8 cellular contexts compared by ENCODE assay signal in the genomic region with DNA sequence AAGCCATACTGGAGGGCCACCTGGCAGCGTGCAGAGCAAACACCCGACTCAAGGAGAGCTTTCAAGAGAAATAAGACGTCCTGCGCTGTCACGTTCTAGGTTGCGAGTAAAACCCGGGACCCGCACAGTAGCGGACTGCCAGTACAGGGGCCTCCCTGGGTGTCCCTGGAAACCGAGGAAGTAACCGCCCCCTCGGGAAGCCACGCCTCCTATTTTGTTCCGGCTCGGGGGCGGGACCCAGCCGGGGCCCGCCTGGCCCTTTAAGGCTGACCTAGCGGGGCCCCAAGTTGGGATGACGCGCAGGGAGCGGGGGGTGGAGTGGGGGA. TPM values are rescaled to one million over a fixed set of nuclear protein-coding genes. Genes with fewer than 3 reads are reported as not detected.
A peak's percentile ranks its signal among the peaks of the same experiment; 100 is the strongest.
DNase-seq lines count a peak whose midpoint lies in the region; ATAC-seq, FAIRE-seq and TF ChIP-seq lines count a peak whose summit lies in the region.

No MANE protein-coding gene starts in this region.

- peak overlapping the region; percentile 94 for H2AFZ ChIP-seq in mammary epithelial cell (ENCODE audit: low read depth, low read length)

- H3K9ac ChIP-seq in mammary epithelial cell (ENCODE audit: insufficient read depth, low read length) = no peak overlapping the region

- whole genome bisulfite sequencing in A549 (ENCODE audit: missing lambda C conversion rate) = no CpG with 5 or more reads among the region's 22 CpGs
- 0% methylated on average over 7 of the region's 22 CpGs for WGBS in mammary epithelial cell (ENCODE audit: low coverage, missing lambda C conversion rate)

- POLR2A ChIA-PET in A549 (lab: Yijun Ruan, JAX) = interaction anchor here (0.6 to 2.3 kb wide), 4 partner anchors 16 to 883 kb away, joined by 3 to 12 read pairs (median 4); partner anchors contain the start of gene HEMK1

- H3K4me1 ChIP-seq in A549 (peaks cover 6% of the 10 kb centered on the region; the same call in 1 of the 3 replicates), mammary epithelial cell (ENCODE audit: insufficient read depth, low read length) (peaks cover 36% of the 10 kb centered on the region)

- peak; percentile 67 to 80 for ATAC-seq in A549
- peak; percentile 59 for ATAC-seq in GM18520 (IDR thresholded peaks at IDR 0.05; ENCODE audit: unreplicated experiment)
- ATAC-seq in HG03045 (IDR thresholded peaks at IDR 0.05; ENCODE audit: unreplicated experiment) = peak; percentile 66

- no peaks in the 10 kb centered on the region for H4K20me1 ChIP-seq in mammary epithelial cell (ENCODE audit: insufficient read depth, low read length)

- H3K4me3 ChIP-seq in A549 = peak overlapping the region; percentile 90
- H3K4me3 ChIP-seq in WERI-Rb-1 (ENCODE audit: low read depth, low read length) = peak overlapping the region; percentile 45
- H3K4me3 ChIP-seq in mammary epithelial cell (replicated peaks in 1 of 3; ENCODE audit: insufficient read depth in 1 of 3, low read depth in 2 of 3, low read length in 3 of 3) = peak overlapping the region; percentile 50 to 59 (median 53)

- H3K4me2 ChIP-seq in A549 = peak overlapping the region; percentile 86
- peak overlapping the region; percentile 84 for H3K4me2 ChIP-seq in mammary epithelial cell (ENCODE audit: insufficient read depth, low read depth, low read length)

- H3K27ac ChIP-seq in A549 (peak overlapping the region in 1 of 2 experiments; percentile 91; a peak in 4 of 6 replicates), WERI-Rb-1 (no peak overlapping the region), mammary epithelial cell (ENCODE audit: insufficient read depth, low read depth, low read length) (no peak overlapping the region)

- in situ Hi-C loops in mammary epithelial cell (cut with MboI; ENCODE audit: low sequenced_read_pairs in 2 of 2) = loop anchor here (10.0 kb wide), 2 partner anchors 758 to 768 kb away; partner anchors contain the start of gene MANF (in 1 of the 2)

- H3K79me2 ChIP-seq in mammary epithelial cell (ENCODE audit: insufficient read depth, low read length) = peaks cover 43% of the 10 kb centered on the region

- FAIRE-seq in A549 (lab: Jason Lieb, UNC) = no peak

- no TSS peak for BruUV-seq in mammary epithelial cell (replicated peaks; lab: Mats Ljungman, UMichigan)

- TF ChIP-seq CTCF in A549 (IDR thresholded peaks at IDR 0.05) (no peak), WERI-Rb-1 (IDR thresholded peaks at IDR 0.05; ENCODE audit: low read depth, low read length) (no peak), mammary epithelial cell (conservative IDR thresholded peaks at IDR 0.05 in 1 of 2, IDR thresholded peaks at IDR 0.05 in 1 of 2; ENCODE audit: extremely low read depth in 1 of 2, insufficient read depth in 1 of 2, low read depth in 1 of 2, low read length in 2 of 2) (no peak)

- intact Hi-C loops in mammary epithelial cell (cut with micrococcal nuclease) = loop anchor here (1.0 to 10.0 kb wide), 10 partner anchors 36 to 1058 kb away; partner anchors contain the start of gene TEX264

- peaks cover 2% of the 10 kb centered on the region for H3K36me3 ChIP-seq in WERI-Rb-1
- no peaks in the 10 kb centered on the region for H3K36me3 ChIP-seq in mammary epithelial cell (ENCODE audit: insufficient read depth, low read length)

- TF ChIP-seq POLR2A in A549 (IDR thresholded peaks at IDR 0.05; ENCODE audit: low read length) = no peak

- no peaks in the 10 kb centered on the region for H3K27me3 ChIP-seq in WERI-Rb-1 (ENCODE audit: insufficient read depth, low read depth, severe bottlenecking)
- no peaks in the 10 kb centered on the region for H3K27me3 ChIP-seq in mammary epithelial cell (ENCODE audit: insufficient read depth, low read length)

- H3K9me3 ChIP-seq in A549 (no peaks in the 10 kb centered on the region), WERI-Rb-1 (ENCODE audit: severe bottlenecking) (no peaks in the 10 kb centered on the region), mammary epithelial cell (replicated peaks; ENCODE audit: insufficient read depth, low read length) (no peaks in the 10 kb centered on the region)

- no peak for TF ChIP-seq RAD21 in A549 (conservative IDR thresholded peaks at IDR 0.05 in 1 of 2, IDR thresholded peaks at IDR 0.05 in 1 of 2)

- no peak for TF ChIP-seq EP300 in A549 (IDR thresholded peaks at IDR 0.05)

- DNase-seq in A549 (ENCODE audit: low read depth in 1 of 2, low spot score in 1 of 2) (peak; percentile 76 to 83), NCI-H2227 (lab: John Stamatoyannopoulos, UW; ENCODE audit: unreplicated experiment) (peak; percentile 88), WERI-Rb-1 (peak; percentile 92), mammary epithelial cell (peak; percentile 86), iris pigment epithelial cell (ENCODE audit: low read depth) (peak; percentile 78)
- peak; percentile 93 to 95 for DNase-seq in stimulated activated CD4-positive, alpha-beta T cell treated with anti-CD3 and anti-CD28 coated beads, Interleukin-12 subunit alpha, Interleukin-12 subunit beta, amount 100 ng/mL, for 24 hours (ENCODE audit: low read depth in 2 of 2)

- dilution Hi-C loops in mammary epithelial cell (cut with HindIII; ENCODE audit: low sequenced_read_pairs) = no loop called here

- CTCF ChIA-PET in A549 (lab: Yijun Ruan, JAX) = interaction anchor here (0.6 to 18.5 kb wide), 32 partner anchors 8 to 1357 kb away, joined by 3 to 375 read pairs (median 6); partner anchors contain the start of genes ABHD14B, C3orf18, DOCK3 and HEMK1
- CTCF ChIA-PET in mammary epithelial cell (lab: Charles Lee; ENCODE audit: low non-redundant PET) = interaction anchor here (0.6 to 1.5 kb wide), 4 partner anchors 15 to 75 kb away, joined by 3 to 11 read pairs (median 4); no protein-coding TSS in a partner anchor

TF ChIP-seq in A549, 52 proteins besides CTCF, POLR2A, EP300 and RAD21:
- no peak for TF ChIP-seq FOSB (CRISPR knock-in tag; IDR thresholded peaks at IDR 0.05)

RNA-seq across cellular contexts. Expression of gene MAPKAPK3, which starts 0.2 kb away (rescaled TPM):
- polyA plus RNA-seq in A549 (2011; rRNA removed) (16.5 and 22.8 TPM in 2 replicates), A549 (2017; fragmentation: RNase III; extraction: RNeasy Plus Mini Kit Qiagen cat#74134 plus additional on column Dnase treatment) (14.1 to 16.0 TPM (median 14.6 TPM) in 3 replicates), mammary epithelial cell (259 TPM)
- polyA plus RNA-seq in A549 (2012; cell fraction: cytosol; rRNA removed) = 19.6 and 23.7 TPM in 2 replicates
- polyA plus RNA-seq in A549 (2012; cell fraction: nucleus; rRNA removed) = 18.4 TPM in 2 replicates
- polyA minus RNA-seq in A549 (2011; rRNA and poly(A)+ RNA removed) = 20.9 and 28.0 TPM in 2 replicates
- 100 to 1,000 TPM in 1 of 2 donors, 10 to 100 TPM in 1; 94.9 to 138 TPM for total RNA-seq in mammary epithelial cell
- 258 TPM for polyA minus RNA-seq in mammary epithelial cell

RNA-seq across cellular contexts. Expression of gene CISH, which starts 5.2 kb away (rescaled TPM):
- 0.43 and 0.95 TPM in 2 replicates for polyA plus RNA-seq in A549 (2011; rRNA removed)
- polyA plus RNA-seq in A549 (2012; cell fraction: cytosol; rRNA removed) = 0.95 and 1.2 TPM in 2 replicates
- 1.1 and 1.7 TPM in 2 replicates for polyA plus RNA-seq in A549 (2012; cell fraction: nucleus; rRNA removed)
- 0.42 to 0.68 TPM (median 0.67 TPM) in 3 replicates for polyA plus RNA-seq in A549 (2017; fragmentation: RNase III; extraction: RNeasy Plus Mini Kit Qiagen cat#74134 plus additional on column Dnase treatment)
- 1.7 and 2.0 TPM in 2 replicates for polyA minus RNA-seq in A549 (2011; rRNA and poly(A)+ RNA removed)
- total RNA-seq in mammary epithelial cell = 1 to 10 TPM; 1.8 to 2.8 TPM
- polyA plus RNA-seq in mammary epithelial cell = 3.6 TPM
- polyA minus RNA-seq in mammary epithelial cell = 8.8 TPM

RNA-seq across cellular contexts. Expression of gene HEMK1, which starts 47.4 kb away (rescaled TPM):
- 4.7 and 5.1 TPM in 2 replicates for polyA plus RNA-seq in A549 (2011; rRNA removed)
- 5.4 and 7.1 TPM in 2 replicates for polyA plus RNA-seq in A549 (2012; cell fraction: cytosol; rRNA removed)
- polyA plus RNA-seq in A549 (2012; cell fraction: nucleus; rRNA removed) = 13.6 and 15.4 TPM in 2 replicates
- polyA plus RNA-seq in A549 (2017; fragmentation: RNase III; extraction: RNeasy Plus Mini Kit Qiagen cat#74134 plus additional on column Dnase treatment) = 4.3 to 5.4 TPM (median 4.3 TPM) in 3 replicates
- 7.1 and 9.3 TPM in 2 replicates for polyA minus RNA-seq in A549 (2011; rRNA and poly(A)+ RNA removed)
- 10 to 100 TPM; 14.2 to 23.1 TPM for total RNA-seq in mammary epithelial cell
- 15.4 TPM for polyA plus RNA-seq in mammary epithelial cell
- 8.5 TPM for polyA minus RNA-seq in mammary epithelial cell

RNA-seq across cellular contexts. Expression of gene C3orf18, which starts 49.2 kb away (rescaled TPM):
- polyA plus RNA-seq in A549 (2011; rRNA removed) = 3.4 and 5.0 TPM in 2 replicates
- 4.0 and 5.0 TPM in 2 replicates for polyA plus RNA-seq in A549 (2012; cell fraction: cytosol; rRNA removed)
- 7.0 and 11.2 TPM in 2 replicates for polyA plus RNA-seq in A549 (2012; cell fraction: nucleus; rRNA removed)
- 3.9 to 5.9 TPM (median 5.4 TPM) in 3 replicates for polyA plus RNA-seq in A549 (2017; fragmentation: RNase III; extraction: RNeasy Plus Mini Kit Qiagen cat#74134 plus additional on column Dnase treatment)
- polyA minus RNA-seq in A549 (2011; rRNA and poly(A)+ RNA removed) = 4.3 and 5.4 TPM in 2 replicates
- total RNA-seq in mammary epithelial cell = 1 to 10 TPM in 1 of 2 donors, under 1 TPM in 1; 0.80 to 6.5 TPM
- polyA plus RNA-seq in mammary epithelial cell = 2.1 TPM
- polyA minus RNA-seq in mammary epithelial cell = not detected

RNA-seq across cellular contexts. Expression of gene DOCK3, which starts 58.0 kb away (rescaled TPM):
- polyA plus RNA-seq in A549 (2011; rRNA removed) = 0.40 and 0.60 TPM in 2 replicates
- 0.11 and 0.12 TPM in 2 replicates for polyA plus RNA-seq in A549 (2012; cell fraction: cytosol; rRNA removed)
- polyA plus RNA-seq in A549 (2012; cell fraction: nucleus; rRNA removed) = 0.31 and 0.43 TPM in 2 replicates
- polyA plus RNA-seq in A549 (2017; fragmentation: RNase III; extraction: RNeasy Plus Mini Kit Qiagen cat#74134 plus additional on column Dnase treatment) = 0.46 to 0.54 TPM (median 0.50 TPM) in 3 replicates
- polyA minus RNA-seq in A549 (2011; rRNA and poly(A)+ RNA removed) = 0.49 and 0.54 TPM in 2 replicates
- total RNA-seq in mammary epithelial cell = under 1 TPM; 0.17 to 0.38 TPM
- 0.08 TPM for polyA plus RNA-seq in mammary epithelial cell
- polyA minus RNA-seq in mammary epithelial cell = not detected

Comparison
In these comparisons a context has a peak if more than half of its experiments do, and no peak if none do; other contexts are left out.
1. RNA of gene MAPKAPK3, which starts 0.2 kb away (polyA plus RNA-seq): 259 TPM in mammary epithelial cell (single experiment); 14.1 to 23.7 TPM in A549; every median in the first group is over 10 times any median in the second.
2. Peak in every context shown above with its lines, with median percentiles within 50 percentile points of each other: ATAC-seq, DNase-seq and H3K4me3 ChIP-seq.